ENCODE assay signal across 1 cellular context in genomic region chr9:121292801-121293241, GRCh38.
TF ChIP-seq lines count a peak whose summit lies in the region.

No MANE protein-coding gene starts in this region.

TF ChIP-seq in GM23338, 12 proteins besides CTCF, POLR2A, EP300 and RAD21 (continued from another document):
- TF ChIP-seq EZH2phosphoT487 (IDR thresholded peaks at IDR 0.05; ENCODE audit: unreplicated experiment) (no peak), ZNF462 (CRISPR knock-in tag; IDR thresholded peaks at IDR 0.05) (no peak), JUNB (IDR thresholded peaks at IDR 0.05; ENCODE audit: unreplicated experiment) (no peak)
TF ChIP-seq in GM23338: peak in this region for 0.
